ENCODE assay signal across 14 cellular contexts in the genomic region with DNA sequence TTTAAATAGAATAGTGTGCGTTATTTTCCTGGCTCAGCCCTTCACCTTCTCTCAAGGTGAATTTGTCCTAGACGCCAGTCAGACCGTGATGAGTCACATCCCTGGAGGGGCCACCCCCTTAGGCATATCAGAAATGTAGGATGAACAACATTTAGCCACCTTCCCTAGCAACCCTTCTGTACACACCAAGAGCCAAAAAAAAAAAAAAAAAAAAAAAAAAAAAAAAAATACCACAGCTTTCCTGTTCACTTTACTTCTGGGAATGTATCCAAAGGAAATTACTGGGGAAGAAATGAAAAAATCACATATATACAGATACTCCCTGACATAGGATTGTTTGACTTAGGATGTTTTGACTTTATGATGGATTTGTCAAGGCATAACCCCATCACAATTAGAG.
A peak's percentile ranks its signal among the peaks of the same experiment; 100 is the strongest.
DNase-seq lines count a peak whose midpoint lies in the region; ATAC-seq and TF ChIP-seq lines count a peak whose summit lies in the region.
"Had no signal": no experiment of that assay in that cellular context is flagged by ENCODE, and none has a peak within 500 bp of the region (broad histone marks: within the 10 kb centered on the region; RNA-seq: fewer than 3 reads in every experiment).

No MANE protein-coding gene starts in this region.

- no peak overlapping the region for H3K56ac ChIP-seq in IMR-90 (ENCODE audit: extremely low read depth, insufficient read depth, low read length)

- H3K79me2 ChIP-seq in neural progenitor cell (ENCODE audit: low read depth), result no peaks in the 10 kb centered on the region

- no peak overlapping the region; the same call in 1 of the 3 replicates for H2BK15ac ChIP-seq in IMR-90 (ENCODE audit: low read depth, low read length)

- H4K5ac ChIP-seq in IMR-90 (ENCODE audit: low read depth, low read length), result peak overlapping the region; percentile 12

- no peaks in the 10 kb centered on the region for H3K79me1 ChIP-seq in IMR-90 (ENCODE audit: low read depth in 1 of 2, low read length in 2 of 2)

- no peaks in the 10 kb centered on the region for H3K4me1 Mint-ChIP-seq in neural progenitor cell
- H3K4me1 Mint-ChIP-seq: CD4-positive, CD25-positive, alpha-beta regulatory T cell had no signal

- H4K91ac ChIP-seq in IMR-90 (ENCODE audit: insufficient read depth, low read depth, low read length), result peak overlapping the region; percentile 61

- no peak overlapping the region for H3K14ac ChIP-seq in IMR-90 (replicated peaks; ENCODE audit: low read depth, low read length)

- no TSS peak for BruUV-seq in IMR-90 (replicated peaks; lab: Mats Ljungman, UMichigan)

- ATAC-seq in IMR-90 (ENCODE audit: low read depth) (peak; percentile 49), left ventricle myocardium superior (no peak)
- ATAC-seq: effector memory CD8-positive, alpha-beta T cell; stimulated activated naive CD8-positive, alpha-beta T cell treated with anti-CD3 and anti-CD28 coated beads, Interleukin-15, Interleukin-2, amounts not matched to agents 100 U/mL and 50 U/mL, for 24 hours had no signal

- intact Hi-C loops in IMR-90 (cut with micrococcal nuclease) (no loop called here), spleen (cut with DNase I; ENCODE audit: low total_unique reads) (no loop called here), left ventricle myocardium superior (cut with micrococcal nuclease) (no loop called here)

- CTCF ChIA-PET in IMR-90 (lab: Yijun Ruan, JAX), result interaction anchor here (0.6 kb wide), 1 partner anchor 82 kb away, joined by 4 read pairs; no protein-coding TSS in a partner anchor

- peaks cover 21% of the 10 kb centered on the region; the same call in 1 of the 2 replicates for H3K9me1 ChIP-seq in IMR-90 (ENCODE audit: insufficient read depth, low read length)

- TF ChIP-seq POLR2A in IMR-90 (IDR thresholded peaks at IDR 0.05; ENCODE audit: low read depth, low read length) (no peak), spleen (IDR thresholded peaks at IDR 0.05) (no peak)

- H2BK120ac ChIP-seq in IMR-90 (ENCODE audit: low read depth, low read length), result peak overlapping the region; percentile 59

- dilution Hi-C loops in IMR-90 (cut with HindIII; ENCODE audit: low sequenced_read_pairs, unreplicated experiment), result no loop called here

- H3K36me3 ChIP-seq in IMR-90 (ENCODE audit: control insufficient read depth, insufficient read depth, low read length), result no peaks in the 10 kb centered on the region
- no peaks in the 10 kb centered on the region for H3K36me3 ChIP-seq in neural progenitor cell
- H3K36me3 ChIP-seq in spleen, result no peaks in the 10 kb centered on the region

- H3K9ac ChIP-seq in IMR-90 (ENCODE audit: low read depth, low read length) (no peak overlapping the region), neural progenitor cell (no peak overlapping the region)

- H2AFZ ChIP-seq in IMR-90 (replicated peaks; ENCODE audit: low read length, poor library complexity), result no peak overlapping the region
- H2AFZ ChIP-seq in neural progenitor cell (replicated peaks), result no peak overlapping the region

- H3K18ac ChIP-seq in IMR-90 (ENCODE audit: low read depth, low read length), result peak overlapping the region; percentile 37

- H4K20me1 ChIP-seq in IMR-90 (ENCODE audit: insufficient read depth, low read length) (no peaks in the 10 kb centered on the region), neural progenitor cell (ENCODE audit: low read depth) (no peaks in the 10 kb centered on the region)

- no peaks in the 10 kb centered on the region for H3K27me3 ChIP-seq in IMR-90 (ENCODE audit: control insufficient read depth, insufficient read depth, low read length)
- no peaks in the 10 kb centered on the region for H3K27me3 ChIP-seq in neural progenitor cell
- H3K27me3 ChIP-seq in spleen (replicated peaks in 1 of 7), result peaks cover 0 to 46% (median 0%) of the 10 kb centered on the region in 7 donors

- H3K23ac ChIP-seq in IMR-90 (ENCODE audit: low read depth, low read length), result no peak overlapping the region

- H3K9me3 ChIP-seq in IMR-90 (ENCODE audit: control insufficient read depth, insufficient read depth, low read length), result peaks cover 7% of the 10 kb centered on the region; the same call in 1 of the 2 replicates
- H3K9me3 ChIP-seq in neural progenitor cell (ENCODE audit: low read depth), result no peaks in the 10 kb centered on the region
- peaks cover 0 to 24% (median 21%) of the 10 kb centered on the region in 8 donors for H3K9me3 ChIP-seq in spleen

- H2BK20ac ChIP-seq in IMR-90 (ENCODE audit: low read depth, low read length), result peak overlapping the region; percentile 62

- H2AK9ac ChIP-seq in IMR-90 (replicated peaks; ENCODE audit: low read depth, low read length, poor library complexity), result no peak overlapping the region

- H3K9me3 Mint-ChIP-seq in neural progenitor cell, result peaks cover 2% of the 10 kb centered on the region

- no peak overlapping the region; a peak in 1 of 4 replicates for H4K8ac ChIP-seq in IMR-90 (ENCODE audit: low read depth in 2 of 2, low read length in 2 of 2)

- H3K36me3 Mint-ChIP-seq in neural progenitor cell, result no peaks in the 10 kb centered on the region

- TF ChIP-seq CTCF in IMR-90 (conservative IDR thresholded peaks at IDR 0.05; ENCODE audit: low read depth, low read length) (no peak), astrocyte of the cerebellum (IDR thresholded peaks at IDR 0.05; ENCODE audit: low read depth, low read length, missing control alignments) (no peak), neural progenitor cell (IDR thresholded peaks at IDR 0.05) (no peak), spleen (IDR thresholded peaks at IDR 0.05 in 8 of 11, conservative IDR thresholded peaks at IDR 0.05 in 3 of 11) (no peak)

- no peak for TF ChIP-seq RAD21 in IMR-90 (IDR thresholded peaks at IDR 0.05; ENCODE audit: low read length)

- peak; percentile 22 for DNase-seq in COR-L47 (lab: John Stamatoyannopoulos, UW)
- peak; percentile 88 for DNase-seq in IMR-90
- peak; percentile 42 for DNase-seq in astrocyte of the cerebellum (ENCODE audit: low read depth)
- DNase-seq in iris pigment epithelial cell (ENCODE audit: low read depth), result peak; percentile 75
- DNase-seq in neural progenitor cell (ENCODE audit: low spot score), result no peak
- no peak for DNase-seq in spleen
- no peak for DNase-seq in left ventricle myocardium superior
- no peak for DNase-seq in MV-4-11 (lab: John Stamatoyannopoulos, UW)
- DNase-seq: CD4-positive, CD25-positive, alpha-beta regulatory T cell; effector memory CD8-positive, alpha-beta T cell; NCI-H1930; stimulated activated CD4-positive, alpha-beta T cell treated with anti-CD3 and anti-CD28 coated beads, Interleukin-2, amount 100 ng/mL, for 48 hours; stimulated activated naive CD8-positive, alpha-beta T cell treated with anti-CD3 and anti-CD28 coated beads, Interleukin-15, Interleukin-2, amounts not matched to agents 100 U/mL and 50 U/mL, for 24 hours had no signal

- no peak overlapping the region; the same call in 1 of the 2 replicates for H3K4me2 ChIP-seq in IMR-90 (ENCODE audit: low read depth, low read length)
- H3K4me2 ChIP-seq in neural progenitor cell, result no peak overlapping the region

- peak overlapping the region; percentile 90; the same call in 1 of the 2 replicates for H3K27ac ChIP-seq in IMR-90 (ENCODE audit: insufficient read depth, low read length)
- H3K27ac ChIP-seq in neural progenitor cell, result no peak overlapping the region
- no peak overlapping the region for H3K27ac ChIP-seq in spleen

- peaks cover 9% of the 10 kb centered on the region for H3K27me3 Mint-ChIP-seq in neural progenitor cell (ENCODE audit: insufficient read depth, low read depth)

- no peak overlapping the region for H3K4me3 Mint-ChIP-seq in neural progenitor cell
- H3K4me3 Mint-ChIP-seq: activated naive CD8-positive, alpha-beta T cell; CD4-positive, CD25-positive, alpha-beta regulatory T cell; effector memory CD8-positive, alpha-beta T cell had no signal

- H3K4me1 ChIP-seq in IMR-90 (ENCODE audit: control insufficient read depth, insufficient read depth, low read length), result peaks cover 16% of the 10 kb centered on the region
- H3K4me1 ChIP-seq in neural progenitor cell, result no peaks in the 10 kb centered on the region
- H3K4me1 ChIP-seq in spleen, result peaks cover 0 to 8% (median 0%) of the 10 kb centered on the region in 6 donors

- no peak overlapping the region for H3K27ac Mint-ChIP-seq in neural progenitor cell
- H3K27ac Mint-ChIP-seq: activated naive CD8-positive, alpha-beta T cell; effector memory CD8-positive, alpha-beta T cell had no signal

- H2BK5ac ChIP-seq in IMR-90 (ENCODE audit: low read depth, low read length, poor library complexity, severe bottlenecking), result peak overlapping the region; percentile 73

- H2AK5ac ChIP-seq in IMR-90 (ENCODE audit: low read depth, low read length), result no peak overlapping the region

- H3K4ac ChIP-seq in IMR-90 (ENCODE audit: low read depth, low read length), result 0 out of 2 replicates have a peak overlapping the region, but pooled peaks have one; percentile 44

- H3K4me3 ChIP-seq in IMR-90 (ENCODE audit: insufficient read depth, low read depth, low read length) (no peak overlapping the region), astrocyte of the cerebellum (ENCODE audit: low read depth, low read length) (no peak overlapping the region), neural progenitor cell (no peak overlapping the region), spleen (no peak overlapping the region)

- WGBS in IMR-90 (ENCODE audit: extremely low coverage in 2 of 2, insufficient read length in 1 of 2), 2 experiments, result no CpG with 5 or more reads among the region's 3 CpGs
- 33 to 73% (median 57%) methylated on average over 3 of the region's 3 CpGs for WGBS in spleen, 5 donors

- in situ Hi-C loops in IMR-90 (cut with MboI; ENCODE audit: low sequenced_read_pairs), result no loop called here
- in situ Hi-C loops in astrocyte of the cerebellum (cut with HindIII; ENCODE audit: low sequenced_read_pairs), result no loop called here

- POLR2A ChIA-PET in IMR-90 (lab: Charles Lee; ENCODE audit: unreplicated experiment), result interaction anchor here (0.6 to 1.4 kb wide), 3 partner anchors 9 to 68 kb away, joined by 3 to 7 read pairs (median 4); partner anchors contain the start of gene BDKRB2

- H3F3A ChIP-seq in neural progenitor cell (ENCODE audit: low read depth), result no peaks in the 10 kb centered on the region

TF ChIP-seq in IMR-90, 13 proteins besides CTCF, POLR2A, EP300 and RAD21 (continues in another document):
- TF ChIP-seq MAFK (IDR thresholded peaks at IDR 0.05; ENCODE audit: low read depth, low read length), result no peak
- TF ChIP-seq USF2 (IDR thresholded peaks at IDR 0.05; ENCODE audit: low read depth, low read length), result no peak
- no peak for TF ChIP-seq SMC3 (IDR thresholded peaks at IDR 0.05; ENCODE audit: low read depth, low read length)
- peak; percentile 71 for TF ChIP-seq FOS (IDR thresholded peaks at IDR 0.05; ENCODE audit: low read depth, low read length)
- TF ChIP-seq RFX5 (IDR thresholded peaks at IDR 0.05; ENCODE audit: low read depth, low read length), result no peak

Comparison
In these comparisons a context has a peak if more than half of its experiments do, and no peak if none do; other contexts are left out.
1. DNase-seq: peak in COR-L47 (single experiment), IMR-90 (single experiment), astrocyte of the cerebellum (single experiment) and iris pigment epithelial cell (single experiment); none in neural progenitor cell (single experiment), spleen (single experiment), left ventricle myocardium superior (single experiment) and MV-4-11 (single experiment).